ENCODE assay signal across 16 cellular contexts in the genomic region with DNA sequence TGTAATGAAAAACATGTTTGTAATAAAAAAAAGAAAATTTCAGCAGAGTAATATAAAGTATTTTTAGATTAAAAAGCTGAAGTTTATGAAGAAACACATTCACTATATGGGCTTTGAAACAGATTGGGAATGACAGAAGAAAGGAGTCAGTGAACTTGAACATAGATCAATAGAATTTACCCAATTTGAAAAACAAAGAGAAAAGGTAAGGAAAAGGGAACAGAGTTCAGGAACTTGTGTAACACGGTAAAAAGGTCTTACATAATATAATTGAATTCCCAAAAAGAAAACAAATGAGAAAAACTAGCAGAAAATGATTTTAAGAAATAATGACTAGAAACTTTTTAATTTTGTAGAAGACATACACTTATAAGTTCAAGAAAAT.
DNase-seq lines count a peak whose midpoint lies in the region; ATAC-seq, FAIRE-seq and TF ChIP-seq lines count a peak whose summit lies in the region.
"Had no signal": no experiment of that assay in that cellular context is flagged by ENCODE, and none has a peak within 500 bp of the region (broad histone marks: within the 10 kb centered on the region; RNA-seq: fewer than 3 reads in every experiment).

No MANE protein-coding gene starts in this region.

- H3K36me3 Mint-ChIP-seq in osteocyte (ENCODE audit: unreplicated experiment) = peaks cover 14% of the 10 kb centered on the region
- H3K36me3 Mint-ChIP-seq: CD14-positive monocyte had no signal

- WGBS in heart right ventricle, 2 donors = 47 to 78% methylated on average over 1 of the region's 1 CpG

- H3K4me1 ChIP-seq in left ventricle myocardium inferior (no peaks in the 10 kb centered on the region), heart right ventricle (peaks cover 0 to 7% (median 0%) of the 10 kb centered on the region in 9 donors)
- H3K4me1 ChIP-seq: Caco-2 had no signal

- peak overlapping the region; percentile 91 for H3K27ac Mint-ChIP-seq in osteocyte (ENCODE audit: unreplicated experiment)
- H3K27ac Mint-ChIP-seq: CD14-positive monocyte had no signal

- H3K4me3 ChIP-seq in left ventricle myocardium inferior = no peak overlapping the region
- H3K4me3 ChIP-seq in heart right ventricle = no peak overlapping the region

- peaks cover 56% of the 10 kb centered on the region for H3K4me1 Mint-ChIP-seq in osteocyte (ENCODE audit: unreplicated experiment)

- H3K9me3 Mint-ChIP-seq in osteocyte (ENCODE audit: unreplicated experiment) = no peaks in the 10 kb centered on the region
- H3K9me3 Mint-ChIP-seq: CD14-positive monocyte had no signal

- TF ChIP-seq CTCF in left ventricle myocardium inferior (IDR thresholded peaks at IDR 0.05; ENCODE audit: borderline replicate concordance) (no peak), heart right ventricle (IDR thresholded peaks at IDR 0.05) (no peak), osteocyte (IDR thresholded peaks at IDR 0.05) (no peak)

- ATAC-seq in heart right ventricle = no peak
- ATAC-seq in HG03025 (IDR thresholded peaks at IDR 0.05; ENCODE audit: low FRiP score, unreplicated experiment) = no peak
- ATAC-seq in HG02763 (IDR thresholded peaks at IDR 0.05; ENCODE audit: unreplicated experiment) = no peak

- no peaks in the 10 kb centered on the region for H3K27me3 ChIP-seq in left ventricle myocardium inferior (ENCODE audit: low read depth)
- H3K27me3 ChIP-seq in heart right ventricle = no peaks in the 10 kb centered on the region

- H3K4me3 Mint-ChIP-seq in osteocyte (ENCODE audit: unreplicated experiment) = no peak overlapping the region
- H3K4me3 Mint-ChIP-seq: CD14-positive monocyte had no signal

- H3K9me3 ChIP-seq in left ventricle myocardium inferior (replicated peaks) (no peaks in the 10 kb centered on the region), heart right ventricle (no peaks in the 10 kb centered on the region)
- H3K9me3 ChIP-seq: Caco-2 had no signal

- DNase-seq in left ventricle myocardium inferior (no peak), heart right ventricle (no peak), frontal cortex (ENCODE audit: low spot score in 2 of 2) (no peak), osteocyte (ENCODE audit: extremely low spot score, unreplicated experiment) (no peak), NOMO-1 treated with DMSO at 0.1 percent for 48 hours (lab: John Stamatoyannopoulos, UW; ENCODE audit: unreplicated experiment) (no peak), posterior cingulate gyrus (no peak)
- DNase-seq: 8988T, Caco-2, NCI-H1436, NCI-H510A treated with DMSO at 0.1 percent for 48 hours, SHP77 treated with DMSO at 0.1 percent for 48 hours had no signal

- intact Hi-C loops in left ventricle myocardium inferior (cut with micrococcal nuclease) = no loop called here
- intact Hi-C loops in heart right ventricle (cut with DNase I) = no loop called here
- intact Hi-C loops in posterior cingulate gyrus (cut with DNase I) = no loop called here

- H3K36me3 ChIP-seq in left ventricle myocardium inferior (no peaks in the 10 kb centered on the region), heart right ventricle (no peaks in the 10 kb centered on the region)

- peak overlapping the region; percentile 21 for H3K27ac ChIP-seq in left ventricle myocardium inferior (replicated peaks)
- peak overlapping the region in 4 of 10 donors; percentile 4 to 57 (median 42) for H3K27ac ChIP-seq in heart right ventricle

- no peaks in the 10 kb centered on the region for H3K27me3 Mint-ChIP-seq in osteocyte (ENCODE audit: unreplicated experiment)

- FAIRE-seq in frontal cortex (lab: Jason Lieb, UNC) = peak; percentile 42
- FAIRE-seq: GM18507, HTR-8/SVneo had no signal
